8 cellular contexts compared by ENCODE assay signal in genomic region chr19:56671613-56671994, GRCh38. TPM values are rescaled to one million over a fixed set of nuclear protein-coding genes. Genes with fewer than 3 reads are reported as not detected.
DNase-seq lines count a peak whose midpoint lies in the region; ATAC-seq lines count a peak whose summit lies in the region.

Gene ZNF835, minus strand, starts transcription at chr19:56671757. Its CDS starts 6,559 bp downstream, at chr19:56665198.

- H3K4me3 Mint-ChIP-seq in effector memory CD8-positive, alpha-beta T cell, result peak within 1 kb of the TSS; percentile 65 to 82

- H3K36me3 Mint-ChIP-seq in effector memory CD8-positive, alpha-beta T cell (ENCODE audit: insufficient read depth), result no peaks in the 10 kb centered on the region

- no peaks in the 10 kb centered on the region for H3K27me3 Mint-ChIP-seq in effector memory CD8-positive, alpha-beta T cell

- DNase-seq in KG1 (lab: John Stamatoyannopoulos, UW) (peak; percentile 93), mucosa of gallbladder (ENCODE audit: low spot score) (peak; percentile 96), NCI-H2029 (lab: John Stamatoyannopoulos, UW) (no peak), HCEC 1CT (no peak)
- peak; percentile 57 to 70 for DNase-seq in activated CD8-positive, alpha-beta memory T cell treated with anti-CD3 and anti-CD28 coated beads for 4 hours (ENCODE audit: low read depth in 2 of 2)
- DNase-seq in effector memory CD8-positive, alpha-beta T cell, result peak; percentile 22 to 55 (median 47)
- peak; percentile 51 to 66 for DNase-seq in stimulated activated CD8-positive, alpha-beta memory T cell treated with anti-CD3 and anti-CD28 coated beads, Interleukin-7, amount 100 ng/mL, for 1 hour (ENCODE audit: low read depth in 2 of 2)

- H3K27ac Mint-ChIP-seq in effector memory CD8-positive, alpha-beta T cell, result peak within 1 kb of the TSS in 1 of 2 donors; percentile 55

- peaks cover 0 to 10% of the 10 kb centered on the region in 2 donors for H3K4me1 Mint-ChIP-seq in effector memory CD8-positive, alpha-beta T cell (ENCODE audit: low read depth in 2 of 2)

- ATAC-seq in effector memory CD8-positive, alpha-beta T cell (replicated peaks), result peak; percentile 78
- no peak for ATAC-seq in GM21576 (IDR thresholded peaks at IDR 0.05; ENCODE audit: unreplicated experiment)

- H3K9me3 Mint-ChIP-seq in effector memory CD8-positive, alpha-beta T cell, result peaks cover 5 to 7% of the 10 kb centered on the region in 2 donors

RNA-seq across cellular contexts. Expression of gene ZNF835, which starts in this region (rescaled TPM):
- 6.5 TPM for total RNA-seq in mucosa of gallbladder

Comparison
In these comparisons a context has a peak if more than half of its experiments do, and no peak if none do; other contexts are left out.
1. DNase-seq: peak in KG1 (single experiment), activated CD8-positive, alpha-beta memory T cell treated with anti-CD3 and anti-CD28 coated beads for 4 hours (2 of 2), effector memory CD8-positive, alpha-beta T cell (3 of 3), mucosa of gallbladder (single experiment) and stimulated activated CD8-positive, alpha-beta memory T cell treated with anti-CD3 and anti-CD28 coated beads, Interleukin-7, amount 100 ng/mL, for 1 hour (2 of 2); none in NCI-H2029 (single experiment) and HCEC 1CT (single experiment).